Comparison of ENCODE assay signal across 25 cellular contexts in genomic region chr10:44132361-44133289, GRCh38.
DNase-seq lines count a peak whose midpoint lies in the region; ATAC-seq and TF ChIP-seq lines count a peak whose summit lies in the region.
"Had no signal": no experiment of that assay in that cellular context is flagged by ENCODE, and none has a peak within 500 bp of the region (broad histone marks: within the 10 kb centered on the region; RNA-seq: fewer than 3 reads in every experiment).

No MANE protein-coding gene starts in this region.

- no peaks in the 10 kb centered on the region for H3K36me3 Mint-ChIP-seq in CD8-positive, alpha-beta memory T cell
- no peaks in the 10 kb centered on the region for H3K36me3 Mint-ChIP-seq in activated CD8-positive, alpha-beta T cell treated with anti-CD3 and anti-CD28 coated beads for 36 hours (ENCODE audit: low read depth)
- H3K36me3 Mint-ChIP-seq: activated naive CD4-positive, alpha-beta T cell treated with anti-CD3 and anti-CD28 coated beads, Interleukin-2, amount 50 U/mL, for 72 hours; IgD-negative memory B cell had no signal

- no peak overlapping the region for H3K27ac Mint-ChIP-seq in CD8-positive, alpha-beta memory T cell
- H3K27ac Mint-ChIP-seq in activated CD8-positive, alpha-beta T cell treated with anti-CD3 and anti-CD28 coated beads for 36 hours, result no peak overlapping the region
- H3K27ac Mint-ChIP-seq: activated naive CD4-positive, alpha-beta T cell treated with anti-CD3 and anti-CD28 coated beads, Interleukin-2, amount 50 U/mL, for 72 hours; activated T-helper 17 cell treated with anti-CD3 and anti-CD28 coated beads, Interleukin-2, amount 50 U/mL, for 72 hours; effector memory CD8-positive, alpha-beta T cell; nephron; progenitor cell of endocrine pancreas had no signal

- H3K4me1 ChIP-seq in body of pancreas (peaks cover 10% of the 10 kb centered on the region), gastrocnemius medialis (no peaks in the 10 kb centered on the region), vagina (no peaks in the 10 kb centered on the region)
- no peaks in the 10 kb centered on the region for H3K4me1 ChIP-seq in CD8-positive, alpha-beta memory T cell (ENCODE audit: insufficient read depth, low read length)
- H3K4me1 ChIP-seq: BLaER1, spleen had no signal

- intact Hi-C loops in body of pancreas (cut with DNase I), result no loop called here
- intact Hi-C loops in left ventricle myocardium superior (cut with micrococcal nuclease), result no loop called here
- intact Hi-C loops in gastrocnemius medialis (cut with DNase I; ENCODE audit: low total_unique reads), result no loop called here
- intact Hi-C loops in vagina (cut with DNase I), result loop anchor here (5.0 kb wide), 1 partner anchor 440 kb away; no protein-coding TSS in a partner anchor
- intact Hi-C loops in activated CD8-positive, alpha-beta T cell treated with anti-CD3 and anti-CD28 coated beads for 36 hours (cut with micrococcal nuclease), result no loop called here

- H3K4me3 ChIP-seq in AG04450 (ENCODE audit: low read depth, low read length), result no peak overlapping the region
- H3K4me3 ChIP-seq in body of pancreas, result no peak overlapping the region
- no peak overlapping the region for H3K4me3 ChIP-seq in gastrocnemius medialis
- no peak overlapping the region for H3K4me3 ChIP-seq in CD8-positive, alpha-beta memory T cell (ENCODE audit: low read length)
- no peak overlapping the region for H3K4me3 ChIP-seq in vagina
- H3K4me3 ChIP-seq: BLaER1, spleen had no signal

- 77 to 80% methylated on average over 11 of the region's 11 CpGs for WGBS in body of pancreas, 2 donors

- ATAC-seq in body of pancreas (peak; percentile 52), left ventricle myocardium superior (peak; percentile 94), gastrocnemius medialis (peak; percentile 87 to 89)
- ATAC-seq in activated CD8-positive, alpha-beta T cell treated with anti-CD3 and anti-CD28 coated beads for 36 hours, result no peak
- ATAC-seq: activated naive CD4-positive, alpha-beta T cell treated with anti-CD3 and anti-CD28 coated beads, Interleukin-2, amount 50 U/mL, for 72 hours; activated T-helper 17 cell treated with anti-CD3 and anti-CD28 coated beads, Interleukin-2, amount 50 U/mL, for 72 hours; effector memory CD8-positive, alpha-beta T cell; esophagus mucosa; left colon had no signal

- H3K27me3 ChIP-seq in AG04450 (ENCODE audit: control insufficient read depth, insufficient read depth, low read length) (peaks cover 13% of the 10 kb centered on the region), body of pancreas (no peaks in the 10 kb centered on the region), gastrocnemius medialis (no peaks in the 10 kb centered on the region), vagina (no peaks in the 10 kb centered on the region)
- no peaks in the 10 kb centered on the region for H3K27me3 ChIP-seq in CD8-positive, alpha-beta memory T cell (ENCODE audit: insufficient read depth, low read length, poor library complexity, severe bottlenecking)
- H3K27me3 ChIP-seq: BLaER1, spleen had no signal

- no peaks in the 10 kb centered on the region for H3K9me3 ChIP-seq in AG04450 (ENCODE audit: control insufficient read depth, insufficient read depth, low read length)
- H3K9me3 ChIP-seq in body of pancreas, result no peaks in the 10 kb centered on the region
- no peaks in the 10 kb centered on the region for H3K9me3 ChIP-seq in gastrocnemius medialis
- no peaks in the 10 kb centered on the region for H3K9me3 ChIP-seq in CD8-positive, alpha-beta memory T cell (ENCODE audit: low read length)
- H3K9me3 ChIP-seq in vagina, result no peaks in the 10 kb centered on the region
- H3K9me3 ChIP-seq: BLaER1, SK-N-SH, spleen had no signal

- POLR2A ChIA-PET in AG04450 (lab: Yijun Ruan, JAX), result no interaction called here
- POLR2A ChIA-PET in CD8-positive, alpha-beta memory T cell (lab: Charles Lee), result no interaction called here
- POLR2A ChIA-PET in activated CD8-positive, alpha-beta T cell treated with anti-CD3 and anti-CD28 coated beads for 36 hours (lab: Charles Lee), result no interaction called here

- H3K27ac ChIP-seq in AG04450 (ENCODE audit: low read depth, low read length) (peak overlapping the region; percentile 0), body of pancreas (peak overlapping the region in 3 of 4 donors; percentile 3 to 10 (median 9)), gastrocnemius medialis (peak overlapping the region in 1 of 4 donors; percentile 33), vagina (no peak overlapping the region)
- H3K27ac ChIP-seq in CD8-positive, alpha-beta memory T cell (ENCODE audit: low read depth, low read length), result no peak overlapping the region
- H3K27ac ChIP-seq: BLaER1, spleen, WERI-Rb-1 had no signal

- H3K36me3 ChIP-seq in body of pancreas (replicated peaks in 1 of 2; ENCODE audit: insufficient read depth in 1 of 2, low read depth in 2 of 2), result no peaks in the 10 kb centered on the region
- no peaks in the 10 kb centered on the region for H3K36me3 ChIP-seq in gastrocnemius medialis
- H3K36me3 ChIP-seq in CD8-positive, alpha-beta memory T cell (ENCODE audit: insufficient read depth, low read length), result no peaks in the 10 kb centered on the region
- H3K36me3 ChIP-seq in vagina, result no peaks in the 10 kb centered on the region
- H3K36me3 ChIP-seq: BLaER1, spleen, WERI-Rb-1 had no signal

- TF ChIP-seq POLR2A in body of pancreas (IDR thresholded peaks at IDR 0.05), result no peak
- TF ChIP-seq POLR2A in gastrocnemius medialis (IDR thresholded peaks at IDR 0.05), result no peak
- TF ChIP-seq POLR2A in vagina (IDR thresholded peaks at IDR 0.05), result no peak

- no peak for TF ChIP-seq CTCF in AG04450 (IDR thresholded peaks at IDR 0.05; ENCODE audit: low read depth, low read length)
- TF ChIP-seq CTCF in body of pancreas (IDR thresholded peaks at IDR 0.05), result no peak
- no peak for TF ChIP-seq CTCF in gastrocnemius medialis (IDR thresholded peaks at IDR 0.05 in 4 of 5, conservative IDR thresholded peaks at IDR 0.05 in 1 of 5)
- no peak for TF ChIP-seq CTCF in vagina (IDR thresholded peaks at IDR 0.05)
- TF ChIP-seq CTCF in activated CD8-positive, alpha-beta T cell treated with anti-CD3 and anti-CD28 coated beads for 36 hours (IDR thresholded peaks at IDR 0.05), result no peak

- H3K4me3 Mint-ChIP-seq in CD8-positive, alpha-beta memory T cell, result no peak overlapping the region
- no peak overlapping the region for H3K4me3 Mint-ChIP-seq in activated CD8-positive, alpha-beta T cell treated with anti-CD3 and anti-CD28 coated beads for 36 hours
- H3K4me3 Mint-ChIP-seq: activated T-helper 17 cell treated with anti-CD3 and anti-CD28 coated beads, Interleukin-2, amount 50 U/mL, for 72 hours; effector memory CD8-positive, alpha-beta T cell; nephron had no signal

- CTCF ChIA-PET in AG04450 (lab: Charles Lee), result no interaction called here
- CTCF ChIA-PET in CD8-positive, alpha-beta memory T cell (lab: Charles Lee), result no interaction called here
- CTCF ChIA-PET in activated CD8-positive, alpha-beta T cell treated with anti-CD3 and anti-CD28 coated beads for 36 hours (lab: Charles Lee), result no interaction called here

- H3K4me1 Mint-ChIP-seq in CD8-positive, alpha-beta memory T cell, result no peaks in the 10 kb centered on the region
- H3K4me1 Mint-ChIP-seq in activated CD8-positive, alpha-beta T cell treated with anti-CD3 and anti-CD28 coated beads for 36 hours (ENCODE audit: low read depth), result no peaks in the 10 kb centered on the region
- H3K4me1 Mint-ChIP-seq: activated T-helper 17 cell treated with anti-CD3 and anti-CD28 coated beads, Interleukin-2, amount 50 U/mL, for 72 hours; IgD-negative memory B cell; nephron had no signal

- in situ Hi-C loops in gastrocnemius medialis (cut with MboI; ENCODE audit: low sequenced_read_pairs in 4 of 4), result no loop called here

- DNase-seq in AG04450 (ENCODE audit: low read depth, low spot score) (no peak), body of pancreas (peak in 3 of 4 donors; percentile 15 to 28 (median 21)), left ventricle myocardium superior (peak; percentile 37), gastrocnemius medialis (peak; percentile 58 to 73), vagina (ENCODE audit: extremely low spot score in 2 of 2) (no peak), NCI-H1048 (lab: John Stamatoyannopoulos, UW) (no peak)
- DNase-seq in CD8-positive, alpha-beta memory T cell, result no peak
- no peak for DNase-seq in activated CD8-positive, alpha-beta T cell treated with anti-CD3 and anti-CD28 coated beads for 36 hours
- DNase-seq: activated CD4-positive, alpha-beta T cell treated with anti-CD3 and anti-CD28 coated beads, Interleukin-2, amount 50 U/mL, for 1 hour; effector memory CD8-positive, alpha-beta T cell; left colon; NCI-H146; SK-N-SH; spleen; stimulated activated CD4-positive, alpha-beta T cell treated with anti-CD3 and anti-CD28 coated beads, Interleukin-4, amount 100 ng/mL, for 1 hour; stimulated activated naive CD4-positive, alpha-beta T cell; trophoblast cell; WERI-Rb-1 had no signal

- H3K27me3 Mint-ChIP-seq in CD8-positive, alpha-beta memory T cell, result peaks cover 4 to 8% of the 10 kb centered on the region in 2 donors
- H3K27me3 Mint-ChIP-seq in activated CD8-positive, alpha-beta T cell treated with anti-CD3 and anti-CD28 coated beads for 36 hours, result no peaks in the 10 kb centered on the region
- H3K27me3 Mint-ChIP-seq: IgD-negative memory B cell, progenitor cell of endocrine pancreas had no signal

- H3K9me3 Mint-ChIP-seq in CD8-positive, alpha-beta memory T cell, result peaks cover 0 to 3% (median 0%) of the 10 kb centered on the region in 5 donors
- no peaks in the 10 kb centered on the region for H3K9me3 Mint-ChIP-seq in activated CD8-positive, alpha-beta T cell treated with anti-CD3 and anti-CD28 coated beads for 36 hours
- H3K9me3 Mint-ChIP-seq: activated T-helper 17 cell treated with anti-CD3 and anti-CD28 coated beads, Interleukin-2, amount 50 U/mL, for 72 hours; effector memory CD8-positive, alpha-beta T cell; IgD-negative memory B cell; nephron had no signal

Comparison
In these comparisons a context has a peak if more than half of its experiments do, and no peak if none do; other contexts are left out.
1. DNase-seq: peak in body of pancreas (3 of 4), left ventricle myocardium superior (single experiment) and gastrocnemius medialis (2 of 2); none in AG04450 (single experiment), CD8-positive, alpha-beta memory T cell (0 of 5), vagina (0 of 2), NCI-H1048 (single experiment) and activated CD8-positive, alpha-beta T cell treated with anti-CD3 and anti-CD28 coated beads for 36 hours (single experiment).
2. H3K27ac ChIP-seq: peak in AG04450 (single experiment) and body of pancreas (3 of 4); none in CD8-positive, alpha-beta memory T cell (single experiment) and vagina (single experiment).